9 cellular contexts compared by ENCODE assay signal in genomic region chr18:46950064-46950656, GRCh38.
DNase-seq lines count a peak whose midpoint lies in the region; ATAC-seq and TF ChIP-seq lines count a peak whose summit lies in the region.
"Had no signal": no experiment of that assay in that cellular context is flagged by ENCODE, and none has a peak within 500 bp of the region (broad histone marks: within the 10 kb centered on the region; RNA-seq: fewer than 3 reads in every experiment).

No MANE protein-coding gene starts in this region.

- H3K27me3 Mint-ChIP-seq in activated naive CD4-positive, alpha-beta T cell treated with anti-CD3 and anti-CD28 coated beads, Interleukin-2, amount 10 ng/mL, durations not matched to agents 7 days and 5 days = peaks cover 8% of the 10 kb centered on the region

- no peaks in the 10 kb centered on the region for H3K4me1 Mint-ChIP-seq in activated naive CD4-positive, alpha-beta T cell treated with anti-CD3 and anti-CD28 coated beads, Interleukin-2, amount 10 ng/mL, durations not matched to agents 7 days and 5 days

- H3K4me3 Mint-ChIP-seq in activated naive CD4-positive, alpha-beta T cell treated with anti-CD3 and anti-CD28 coated beads, Interleukin-2, amount 10 ng/mL, durations not matched to agents 7 days and 5 days = no peak overlapping the region

- CTCF ChIA-PET in activated naive CD4-positive, alpha-beta T cell treated with anti-CD3 and anti-CD28 coated beads, Interleukin-2, amount 10 ng/mL, durations not matched to agents 7 days and 5 days (lab: Charles Lee) = interaction anchor here (1.0 kb wide), 1 partner anchor 11 kb away, joined by 6 read pairs; no protein-coding TSS in a partner anchor

- no peak overlapping the region for H3K27ac Mint-ChIP-seq in activated naive CD4-positive, alpha-beta T cell treated with anti-CD3 and anti-CD28 coated beads, Interleukin-2, amount 10 ng/mL, durations not matched to agents 7 days and 5 days

- no peak for ATAC-seq in HG02763 (IDR thresholded peaks at IDR 0.05; ENCODE audit: unreplicated experiment)

- DNase-seq in AG08395 (ENCODE audit: low spot score) = peak; percentile 22
- peak; percentile 41 for DNase-seq in GM13976 (ENCODE audit: low spot score)
- peak; percentile 69 for DNase-seq in NCI-H748 treated with DMSO at 0.1 percent for 48 hours (lab: John Stamatoyannopoulos, UW)
- DNase-seq in fibroblast of pulmonary artery (ENCODE audit: low read depth) = peak; percentile 21
- no peak for DNase-seq in activated naive CD4-positive, alpha-beta T cell treated with anti-CD3 and anti-CD28 coated beads, Interleukin-2, amount 10 ng/mL, durations not matched to agents 7 days and 5 days
- DNase-seq in activated T-cell treated with anti-CD3 and anti-CD28 coated beads, Interleukin-2, amount 50 U/mL, for 48 hours = no peak
- DNase-seq in stimulated activated naive CD4-positive, alpha-beta T cell (lab: John Stamatoyannopoulos, UW) = no peak
- DNase-seq: cerebellar nuclear complex had no signal

- H3K9me3 Mint-ChIP-seq in activated naive CD4-positive, alpha-beta T cell treated with anti-CD3 and anti-CD28 coated beads, Interleukin-2, amount 10 ng/mL, durations not matched to agents 7 days and 5 days = no peaks in the 10 kb centered on the region

- peak; percentile 33 for TF ChIP-seq CTCF in GM13976 (IDR thresholded peaks at IDR 0.05; ENCODE audit: borderline replicate concordance, control extremely low read depth, extremely low read depth, insufficient read depth, missing control alignments)
- peak; percentile 47 for TF ChIP-seq CTCF in fibroblast of pulmonary artery (IDR thresholded peaks at IDR 0.05; ENCODE audit: low read length, missing control alignments)

- in situ Hi-C loops in GM13976 (cut with MboI; ENCODE audit: low sequenced_read_pairs, unreplicated experiment) = no loop called here

- no peak overlapping the region for H3K4me3 ChIP-seq in fibroblast of pulmonary artery (replicated peaks; ENCODE audit: low read depth, low read length)

- no peaks in the 10 kb centered on the region for H3K36me3 Mint-ChIP-seq in activated naive CD4-positive, alpha-beta T cell treated with anti-CD3 and anti-CD28 coated beads, Interleukin-2, amount 10 ng/mL, durations not matched to agents 7 days and 5 days

Comparison
In these comparisons a context has a peak if more than half of its experiments do, and no peak if none do; other contexts are left out.
1. DNase-seq: peak in AG08395 (single experiment), GM13976 (single experiment), NCI-H748 treated with DMSO at 0.1 percent for 48 hours (single experiment) and fibroblast of pulmonary artery (single experiment); none in activated naive CD4-positive, alpha-beta T cell treated with anti-CD3 and anti-CD28 coated beads, Interleukin-2, amount 10 ng/mL, durations not matched to agents 7 days and 5 days (single experiment), activated T-cell treated with anti-CD3 and anti-CD28 coated beads, Interleukin-2, amount 50 U/mL, for 48 hours (0 of 2) and stimulated activated naive CD4-positive, alpha-beta T cell (0 of 6).